Comparison of ENCODE assay signal across 7 cellular contexts in genomic region chr14:67166450-67166853, GRCh38. TPM values are rescaled to one million over a fixed set of nuclear protein-coding genes. Genes with fewer than 3 reads are reported as not detected.
DNase-seq lines count a peak whose midpoint lies in the region; ATAC-seq, FAIRE-seq and TF ChIP-seq lines count a peak whose summit lies in the region.

No MANE protein-coding gene starts in this region.

- H3K4me1 Mint-ChIP-seq in neural crest cell, result no peaks in the 10 kb centered on the region

- H3K27me3 Mint-ChIP-seq in neural crest cell (ENCODE audit: low read depth), result no peaks in the 10 kb centered on the region

- H3K4me3 Mint-ChIP-seq in neural crest cell, result no peak overlapping the region

- H3K9ac ChIP-seq in endothelial cell of umbilical vein (replicated peaks; ENCODE audit: extremely low read depth, insufficient read depth, low read length), result no peak overlapping the region

- intact Hi-C loops in endothelial cell of umbilical vein (cut with micrococcal nuclease), result loop anchor here (1.0 to 2.0 kb wide), 4 partner anchors 74 to 193 kb away; partner anchors contain the start of genes ATP6V1D and PALS1

- no peak for TF ChIP-seq POLR2A in endothelial cell of umbilical vein (IDR thresholded peaks at IDR 0.05; ENCODE audit: low read depth, low read length)

- H2AFZ ChIP-seq in endothelial cell of umbilical vein (ENCODE audit: low read depth, low read length), result no peak overlapping the region

- no peaks in the 10 kb centered on the region for H3K36me3 Mint-ChIP-seq in neural crest cell (ENCODE audit: low read depth)

- peak; percentile 80 for FAIRE-seq in endothelial cell of umbilical vein (lab: Jason Lieb, UNC)

- H3K4me2 ChIP-seq in endothelial cell of umbilical vein (ENCODE audit: insufficient read depth, low read length), result no peak overlapping the region

- H4K20me1 ChIP-seq in endothelial cell of umbilical vein (replicated peaks; ENCODE audit: control insufficient read depth, extremely low read depth, insufficient read depth, low read length), result no peaks in the 10 kb centered on the region

- no TSS peak for BruUV-seq in endothelial cell of umbilical vein (replicated peaks; lab: Mats Ljungman, UMichigan)

- TF ChIP-seq CTCF in endothelial cell of umbilical vein (IDR thresholded peaks at IDR 0.05; ENCODE audit: extremely low read depth in 1 of 2, insufficient read depth in 1 of 2, low read depth in 1 of 2, low read length in 2 of 2) (peak; percentile 53 to 60), neural crest cell (conservative IDR thresholded peaks at IDR 0.05) (peak; percentile 94)

- no peaks in the 10 kb centered on the region for H3K4me1 ChIP-seq in endothelial cell of umbilical vein (ENCODE audit: control insufficient read depth, extremely low read depth, insufficient read depth, low read length)

- CTCF ChIA-PET in endothelial cell of umbilical vein (lab: Charles Lee), result interaction anchor here (0.6 to 8.8 kb wide), 18 partner anchors 15 to 542 kb away, joined by 3 to 186 read pairs (median 4); partner anchors contain the start of genes ATP6V1D and EIF2S1

- H3K27ac Mint-ChIP-seq in neural crest cell (ENCODE audit: unreplicated experiment), result no peak overlapping the region

- no peaks in the 10 kb centered on the region for H3K36me3 ChIP-seq in endothelial cell of umbilical vein (ENCODE audit: control insufficient read depth in 2 of 2, extremely low read depth in 1 of 2, insufficient read depth in 2 of 2, low read length in 2 of 2)

- H3K9me3 Mint-ChIP-seq in neural crest cell, result no peaks in the 10 kb centered on the region

- no peaks in the 10 kb centered on the region for H3K9me1 ChIP-seq in endothelial cell of umbilical vein (replicated peaks; ENCODE audit: control insufficient read depth, extremely low read depth, insufficient read depth, low read length)

- DNase-seq in ELF-1 (ENCODE audit: low read depth, low spot score) (peak; percentile 32), KBM-7 (peak; percentile 39), T follicular helper cell (ENCODE audit: low read depth) (peak; percentile 12), endothelial cell of umbilical vein (ENCODE audit: low read depth, low spot score) (peak; percentile 60), neural crest cell (ENCODE audit: low read depth, low spot score) (peak; percentile 43), SHP77 treated with DMSO at 0.1 percent for 48 hours (lab: John Stamatoyannopoulos, UW) (no peak)

- POLR2A ChIA-PET in endothelial cell of umbilical vein (lab: Charles Lee), result no interaction called here

- H3K27me3 ChIP-seq in endothelial cell of umbilical vein (ENCODE audit: control insufficient read depth in 2 of 2, insufficient read depth in 2 of 2, low read length in 2 of 2), result no peaks in the 10 kb centered on the region

- in situ Hi-C loops in KBM-7 (cut with MboI; ENCODE audit: low pct_unique_long_range_greater_than_20kb, low sequenced_read_pairs), result loop anchor here (25.0 kb wide), 1 partner anchor 121 kb away; no protein-coding TSS in a partner anchor

- H3K4me3 ChIP-seq in endothelial cell of umbilical vein (replicated peaks in 1 of 3; ENCODE audit: insufficient read depth in 1 of 3, low read depth in 1 of 3, low read length in 3 of 3), result no peak overlapping the region

- dilution Hi-C loops in endothelial cell of umbilical vein (cut with MboI; ENCODE audit: extremely low pct_ligation_motif_present, low sequenced_read_pairs), result no loop called here

- H3K79me2 ChIP-seq in endothelial cell of umbilical vein (ENCODE audit: control insufficient read depth, insufficient read depth, low read length), result no peaks in the 10 kb centered on the region

- H3K9me3 ChIP-seq in endothelial cell of umbilical vein (replicated peaks; ENCODE audit: control insufficient read depth, insufficient read depth, low read length), result no peaks in the 10 kb centered on the region

- ATAC-seq in GM19452 (IDR thresholded peaks at IDR 0.05; ENCODE audit: unreplicated experiment), result no peak

- no peak overlapping the region for H3K27ac ChIP-seq in endothelial cell of umbilical vein (ENCODE audit: insufficient read depth, low read depth, low read length)

TF ChIP-seq in endothelial cell of umbilical vein, 7 proteins besides CTCF, POLR2A, EP300 and RAD21:
- TF ChIP-seq JUN (IDR thresholded peaks at IDR 0.05; ENCODE audit: borderline replicate concordance, insufficient read depth, insufficient read length, low read depth), result no peak
- no peak for TF ChIP-seq GATA2 (IDR thresholded peaks at IDR 0.05; ENCODE audit: insufficient read depth, insufficient read length, low read depth, low read length)
- no peak for TF ChIP-seq POLR2AphosphoS5 (IDR thresholded peaks at IDR 0.05; ENCODE audit: insufficient read depth, low read depth, low read length)
- TF ChIP-seq FOS (IDR thresholded peaks at IDR 0.05; ENCODE audit: borderline replicate concordance, insufficient read depth, low read length), result no peak
- TF ChIP-seq MYC (IDR thresholded peaks at IDR 0.05; ENCODE audit: low read depth, low read length), result no peak
- TF ChIP-seq EZH2 (IDR thresholded peaks at IDR 0.05; ENCODE audit: borderline replicate concordance, low read depth, low read length, severe bottlenecking), result no peak

RNA-seq across cellular contexts. Expression of gene GARIN2, which starts 22.8 kb away (rescaled TPM):
- total RNA-seq in endothelial cell of umbilical vein, result not detected in 2 replicates
- 0.06 TPM in 1 of 2 replicates, not detected in the other for polyA plus RNA-seq in endothelial cell of umbilical vein
- polyA plus RNA-seq in endothelial cell of umbilical vein (2011; cell fraction: cytosol; rRNA removed), result not detected in 2 replicates
- 0.11 TPM in 2 replicates for polyA plus RNA-seq in endothelial cell of umbilical vein (2011; cell fraction: nucleus; rRNA removed)
- not detected in 2 replicates for polyA plus RNA-seq in endothelial cell of umbilical vein (2012)
- not detected in 2 replicates for polyA minus RNA-seq in endothelial cell of umbilical vein
- polyA minus RNA-seq in endothelial cell of umbilical vein (2011; cell fraction: cytosol; rRNA and poly(A)+ RNA removed), result not detected
- polyA minus RNA-seq in endothelial cell of umbilical vein (2011; cell fraction: nucleus; rRNA and poly(A)+ RNA removed), result not detected in 2 replicates
- total RNA-seq in neural crest cell, result 0.12 and 0.30 TPM in 2 replicates
